29 cellular contexts compared by ENCODE assay signal in the genomic region with DNA sequence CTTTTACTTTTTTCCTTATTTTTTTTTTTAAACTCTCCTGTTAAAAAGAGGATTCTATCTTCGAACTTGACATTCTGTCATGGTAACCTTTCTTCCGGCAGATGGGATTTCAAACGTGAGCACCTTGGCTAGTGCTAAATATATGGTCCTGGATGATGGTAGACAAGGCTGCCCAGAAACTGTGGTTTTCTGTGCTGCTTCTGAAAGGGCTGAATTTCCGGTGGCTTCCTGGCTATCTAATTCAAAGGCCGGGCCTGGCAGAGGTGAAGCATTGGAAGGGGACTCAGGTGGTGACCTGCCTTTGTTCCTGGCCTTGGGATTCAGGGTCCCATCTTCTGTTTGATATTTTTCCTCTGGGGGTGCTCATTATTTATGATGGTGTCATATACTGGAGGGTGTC. TPM values are rescaled to one million over a fixed set of nuclear protein-coding genes. Genes with fewer than 3 reads are reported as not detected.
"Had no signal": no experiment of that assay in that cellular context is flagged by ENCODE, and none has a peak within 500 bp of the region (broad histone marks: within the 10 kb centered on the region; RNA-seq: fewer than 3 reads in every experiment).

No MANE protein-coding gene starts in this region.

- DNase-seq: activated CD4-positive, alpha-beta T cell treated with anti-CD3 and anti-CD28 coated beads for 48 hours; activated CD4-positive, alpha-beta T cell treated with anti-CD3 and anti-CD28 coated beads, Interleukin-2, amount 50 U/mL, for 4 hours; activated CD4-positive, CD25-positive, alpha-beta regulatory T cell treated with anti-CD3 and anti-CD28 coated beads, Interleukin-2, amount 50 U/mL, for 72 hours; activated CD8-positive, alpha-beta memory T cell treated with anti-CD3 and anti-CD28 coated beads, Interleukin-2, amount 50 U/mL, for 48 hours; activated CD8-positive, alpha-beta T cell treated with anti-CD3 and anti-CD28 coated beads, Interleukin-2, amount 10 ng/mL, durations not matched to agents 7 days and 5 days; activated naive CD4-positive, alpha-beta T cell treated with anti-CD3 and anti-CD28 coated beads, Interleukin-2, amount 50 U/mL, for 16 hours; activated naive CD8-positive, alpha-beta T cell treated with anti-CD3 and anti-CD28 coated beads, Interleukin-2, amount 10 ng/mL, durations not matched to agents 7 days and 5 days; activated T-cell treated with anti-CD3 and anti-CD28 coated beads, Interleukin-2, amount 50 U/mL, for 1 hour; adrenal gland; anterior cingulate cortex; caudate nucleus; KG1; NCI-H1092; NCI-H1417; NCI-H1930; NCI-H2171 treated with DMSO at 0.1 percent for 48 hours; NCI-H226; NCI-H526; NCI-H82; PC-3; SIG-M5; T-cell had no signal

- H3K36me3 Mint-ChIP-seq: activated naive CD8-positive, alpha-beta T cell treated with anti-CD3 and anti-CD28 coated beads, Interleukin-2, amount 10 ng/mL, durations not matched to agents 7 days and 5 days; IgD-negative memory B cell; T-cell; WTC11 had no signal

- H3K9me3 Mint-ChIP-seq: activated naive CD8-positive, alpha-beta T cell treated with anti-CD3 and anti-CD28 coated beads, Interleukin-2, amount 10 ng/mL, durations not matched to agents 7 days and 5 days; IgD-negative memory B cell; T-cell; T-helper 2 cell treated with Interferon-gamma antibody and Interleukin-4, amounts not matched to agents 5 μg/mL and 100 μg/mL, for 36 hours; WTC11 had no signal

- H3K4me3 ChIP-seq: adrenal gland, breast epithelium had no signal

- H3K36me3 ChIP-seq: adrenal gland, breast epithelium had no signal

- ATAC-seq: activated CD8-positive, alpha-beta T cell treated with anti-CD3 and anti-CD28 coated beads, Interleukin-2, amount 10 ng/mL, durations not matched to agents 7 days and 5 days; PC-3; T-cell; WTC11 had no signal

- H3K27ac ChIP-seq: adrenal gland, breast epithelium had no signal

- H3K4me3 Mint-ChIP-seq: activated CD8-positive, alpha-beta T cell treated with anti-CD3 and anti-CD28 coated beads, Interleukin-2, amount 10 ng/mL, durations not matched to agents 7 days and 5 days; activated naive CD8-positive, alpha-beta T cell treated with anti-CD3 and anti-CD28 coated beads, Interleukin-2, amount 10 ng/mL, durations not matched to agents 7 days and 5 days; T-cell; T-helper 2 cell treated with Interferon-gamma antibody and Interleukin-4, amounts not matched to agents 5 μg/mL and 100 μg/mL, for 36 hours; WTC11 had no signal

- H3K4me1 ChIP-seq: adrenal gland, breast epithelium had no signal

- H3K9me3 ChIP-seq: adrenal gland, breast epithelium had no signal

- H3K27ac Mint-ChIP-seq: activated CD8-positive, alpha-beta T cell treated with anti-CD3 and anti-CD28 coated beads, Interleukin-2, amount 10 ng/mL, durations not matched to agents 7 days and 5 days; activated naive CD8-positive, alpha-beta T cell treated with anti-CD3 and anti-CD28 coated beads, Interleukin-2, amount 10 ng/mL, durations not matched to agents 7 days and 5 days; IgD-negative memory B cell; T-cell; T-helper 2 cell treated with Interferon-gamma antibody and Interleukin-4, amounts not matched to agents 5 μg/mL and 100 μg/mL, for 36 hours; WTC11 had no signal

RNA-seq across cellular contexts. Expression of gene CUX2, which starts 5.0 kb away (rescaled TPM):
- total RNA-seq: LHCN-M2, M059J, NCI-H460, PC-3 had no signal
